35 cellular contexts compared by ENCODE assay signal in genomic region chr4:68592673-68593072, GRCh38. TPM values are rescaled to one million over a fixed set of nuclear protein-coding genes. Genes with fewer than 3 reads are reported as not detected.
A peak's percentile ranks its signal among the peaks of the same experiment; 100 is the strongest.
DNase-seq lines count a peak whose midpoint lies in the region; ATAC-seq and TF ChIP-seq lines count a peak whose summit lies in the region.
"Had no signal": no experiment of that assay in that cellular context is flagged by ENCODE, and none has a peak within 500 bp of the region (broad histone marks: within the 10 kb centered on the region; RNA-seq: fewer than 3 reads in every experiment).

No MANE protein-coding gene starts in this region.

- H3K4me3 ChIP-seq in esophagus muscularis mucosa = no peak overlapping the region
- H3K4me3 ChIP-seq: BLaER1, esophagus squamous epithelium, heart right ventricle, neural progenitor cell, pancreas, Peyer's patch, upper lobe of left lung had no signal

- no peaks in the 10 kb centered on the region for H3K9me3 ChIP-seq in esophagus muscularis mucosa
- H3K9me3 ChIP-seq: BLaER1, esophagus squamous epithelium, heart right ventricle, pancreas, Peyer's patch, upper lobe of left lung had no signal

- no peak for TF ChIP-seq CTCF in esophagus muscularis mucosa (IDR thresholded peaks at IDR 0.05)
- no peak for TF ChIP-seq CTCF in GM13977 (IDR thresholded peaks at IDR 0.05; ENCODE audit: extremely low read depth, insufficient read depth, missing control alignments)

- no peak overlapping the region for H3K4me3 Mint-ChIP-seq in stimulated activated naive CD8-positive, alpha-beta T cell treated with anti-CD3 and anti-CD28 coated beads, Interleukin-15, amount 100 ng/mL, for 72 hours
- H3K4me3 Mint-ChIP-seq: activated CD8-positive, alpha-beta T cell treated with anti-CD3 and anti-CD28 coated beads for 36 hours; brain; neural progenitor cell; stimulated activated effector memory CD8-positive, alpha-beta T cell treated with anti-CD3 and anti-CD28 coated beads, Interleukin-12 subunit alpha, Interleukin-12 subunit beta, amount 100 ng/mL, for 72 hours had no signal

- H3K27ac Mint-ChIP-seq in stimulated activated naive CD8-positive, alpha-beta T cell treated with anti-CD3 and anti-CD28 coated beads, Interleukin-15, amount 100 ng/mL, for 72 hours = no peak overlapping the region
- H3K27ac Mint-ChIP-seq: activated CD8-positive, alpha-beta T cell treated with anti-CD3 and anti-CD28 coated beads for 36 hours; brain; neural progenitor cell; stimulated activated effector memory CD8-positive, alpha-beta T cell treated with anti-CD3 and anti-CD28 coated beads, Interleukin-12 subunit alpha, Interleukin-12 subunit beta, amount 100 ng/mL, for 72 hours had no signal

- WGBS in esophagus muscularis mucosa = no CpG with 5 or more reads among the region's 1 CpG

- H3K4me1 Mint-ChIP-seq in stimulated activated naive CD8-positive, alpha-beta T cell treated with anti-CD3 and anti-CD28 coated beads, Interleukin-15, amount 100 ng/mL, for 72 hours = no peaks in the 10 kb centered on the region
- H3K4me1 Mint-ChIP-seq: neural progenitor cell; stimulated activated effector memory CD8-positive, alpha-beta T cell treated with anti-CD3 and anti-CD28 coated beads, Interleukin-12 subunit alpha, Interleukin-12 subunit beta, amount 100 ng/mL, for 72 hours had no signal

- no peaks in the 10 kb centered on the region for H3K27me3 ChIP-seq in esophagus muscularis mucosa
- H3K27me3 ChIP-seq: BLaER1, esophagus squamous epithelium, foreskin keratinocyte, heart right ventricle, neural progenitor cell, pancreas, Peyer's patch, upper lobe of left lung had no signal

- H3K4me1 ChIP-seq in esophagus muscularis mucosa = no peaks in the 10 kb centered on the region
- H3K4me1 ChIP-seq: BLaER1, esophagus squamous epithelium, heart right ventricle, neural progenitor cell, Peyer's patch, upper lobe of left lung had no signal

- H3K27ac ChIP-seq in esophagus muscularis mucosa (replicated peaks in 1 of 4) = no peak overlapping the region
- H3K27ac ChIP-seq: BLaER1, esophagus squamous epithelium, foreskin keratinocyte, heart right ventricle, neural progenitor cell, pancreas, Peyer's patch, upper lobe of left lung had no signal

- in situ Hi-C loops in GM13977 (cut with MboI; ENCODE audit: low pct_unique_long_range_greater_than_20kb, low sequenced_read_pairs, unreplicated experiment) = no loop called here

- H3K9me3 Mint-ChIP-seq in stimulated activated naive CD8-positive, alpha-beta T cell treated with anti-CD3 and anti-CD28 coated beads, Interleukin-15, amount 100 ng/mL, for 72 hours = no peaks in the 10 kb centered on the region
- H3K9me3 Mint-ChIP-seq: activated CD8-positive, alpha-beta T cell treated with anti-CD3 and anti-CD28 coated beads for 36 hours; stimulated activated effector memory CD8-positive, alpha-beta T cell treated with anti-CD3 and anti-CD28 coated beads, Interleukin-12 subunit alpha, Interleukin-12 subunit beta, amount 100 ng/mL, for 72 hours had no signal

- ATAC-seq in GM18519 (IDR thresholded peaks at IDR 0.05; ENCODE audit: low FRiP score, unreplicated experiment) (peak; percentile 64), GM21528 (IDR thresholded peaks at IDR 0.05; ENCODE audit: low FRiP score, unreplicated experiment) (peak; percentile 73), HG03064 (IDR thresholded peaks at IDR 0.05; ENCODE audit: low read depth, unreplicated experiment) (peak; percentile 70), HG03575 (IDR thresholded peaks at IDR 0.05; ENCODE audit: extremely low read depth, insufficient number of reproducible peaks, low FRiP score, unreplicated experiment) (peak; percentile 49)
- ATAC-seq in stimulated activated naive CD8-positive, alpha-beta T cell treated with anti-CD3 and anti-CD28 coated beads, Interleukin-15, amount 100 ng/mL, for 72 hours = no peak
- ATAC-seq: activated CD8-positive, alpha-beta T cell treated with anti-CD3 and anti-CD28 coated beads for 36 hours; foreskin keratinocyte; heart right ventricle; HepG2; left ventricle myocardium superior; pancreas; stimulated activated effector memory CD8-positive, alpha-beta T cell treated with anti-CD3 and anti-CD28 coated beads, Interleukin-12 subunit alpha, Interleukin-12 subunit beta, amount 100 ng/mL, for 72 hours had no signal

- DNase-seq in esophagus muscularis mucosa (ENCODE audit: extremely low spot score) (no peak), GM13977 (ENCODE audit: low spot score) (no peak), NCI-H2081 (lab: John Stamatoyannopoulos, UW) (no peak)
- DNase-seq in stimulated activated naive CD8-positive, alpha-beta T cell treated with anti-CD3 and anti-CD28 coated beads, Interleukin-15, amount 100 ng/mL, for 72 hours = no peak
- DNase-seq: activated CD8-positive, alpha-beta T cell treated with anti-CD3 and anti-CD28 coated beads for 36 hours; activated naive CD4-positive, alpha-beta T cell treated with anti-CD3 and anti-CD28 coated beads, Interleukin-2, amount 50 U/mL, for 16 hours; amniotic stem cell; dermis blood vessel endothelial cell; DMS153; esophagus squamous epithelium; foreskin keratinocyte; heart right ventricle; kidney; left ventricle myocardium superior; NCI-H1436; NCI-H446 treated with DMSO at 0.1 percent for 48 hours; NCI-H774; pancreas; Peyer's patch; retina; SHP77; substantia nigra; upper lobe of left lung had no signal

- H3K27me3 Mint-ChIP-seq in stimulated activated naive CD8-positive, alpha-beta T cell treated with anti-CD3 and anti-CD28 coated beads, Interleukin-15, amount 100 ng/mL, for 72 hours = no peaks in the 10 kb centered on the region

- no peaks in the 10 kb centered on the region for H3K36me3 ChIP-seq in esophagus muscularis mucosa
- H3K36me3 ChIP-seq: BLaER1, esophagus squamous epithelium, heart right ventricle, neural progenitor cell, pancreas, Peyer's patch, upper lobe of left lung had no signal

- no peak for TF ChIP-seq EP300 in esophagus muscularis mucosa (IDR thresholded peaks at IDR 0.05)

- TF ChIP-seq POLR2A in esophagus muscularis mucosa (IDR thresholded peaks at IDR 0.05; ENCODE audit: low read depth) = no peak

- intact Hi-C loops in esophagus muscularis mucosa (cut with DNase I) = no loop called here

RNA-seq across cellular contexts. Expression of gene UGT2B17, which starts 16.6 kb away (rescaled TPM):
- not detected for total RNA-seq in esophagus muscularis mucosa
- total RNA-seq: activated CD8-positive, alpha-beta T cell treated with anti-CD3 and anti-CD28 coated beads for 36 hours; dermis blood vessel endothelial cell; esophagus squamous epithelium; foreskin keratinocyte; H1; HepG2; left ventricle myocardium superior; myocyte; skeletal muscle tissue had no signal
